In genomic region chr9:101440714-101441230, GRCh38 we compare ENCODE assay signal across 21 cellular contexts. TPM values are rescaled to one million over a fixed set of nuclear protein-coding genes. Genes with fewer than 3 reads are reported as not detected.
DNase-seq lines count a peak whose midpoint lies in the region; ATAC-seq, FAIRE-seq and TF ChIP-seq lines count a peak whose summit lies in the region.
"Had no signal": no experiment of that assay in that cellular context is flagged by ENCODE, and none has a peak within 500 bp of the region (broad histone marks: within the 10 kb centered on the region; RNA-seq: fewer than 3 reads in every experiment).

No MANE protein-coding gene starts in this region.

- peak overlapping the region; percentile 53 for H3K27ac Mint-ChIP-seq in endothelial cell (ENCODE audit: unreplicated experiment)
- H3K27ac Mint-ChIP-seq: CD4-positive, CD25-positive, alpha-beta regulatory T cell; H9 had no signal

- H3K9me3 ChIP-seq in liver (ENCODE audit: control insufficient read depth in 4 of 4, low read length in 3 of 4) (no peaks in the 10 kb centered on the region), small intestine (ENCODE audit: control insufficient read depth, low read depth) (no peaks in the 10 kb centered on the region)
- H3K9me3 ChIP-seq: A549, BLaER1 had no signal

- H3K36me3 Mint-ChIP-seq in endothelial cell (ENCODE audit: low read depth, unreplicated experiment): no peaks in the 10 kb centered on the region
- H3K36me3 Mint-ChIP-seq: CD4-positive, CD25-positive, alpha-beta regulatory T cell had no signal

- peak overlapping the region; percentile 61 to 71 for H3K9ac ChIP-seq in liver (ENCODE audit: low read depth in 1 of 2, low read length in 2 of 2)
- H3K9ac ChIP-seq: BLaER1 had no signal

- H3K27me3 ChIP-seq in liver (ENCODE audit: control insufficient read depth in 4 of 4, insufficient read depth in 4 of 4, low read length in 3 of 4) (no peaks in the 10 kb centered on the region), small intestine (ENCODE audit: control insufficient read depth in 2 of 2, insufficient read depth in 2 of 2, low read length in 2 of 2) (peaks cover 0 to 2% of the 10 kb centered on the region in 2 donors)
- H3K27me3 ChIP-seq: BLaER1 had no signal

- 24% methylated on average over 3 of the region's 3 CpGs for WGBS in liver
- WGBS in small intestine, 3 donors: 3 to 41% (median 25%) methylated on average over 3 of the region's 3 CpGs

- no peaks in the 10 kb centered on the region for H3K36me3 ChIP-seq in liver (ENCODE audit: control insufficient read depth in 4 of 4, insufficient read depth in 3 of 4, low read depth in 1 of 4, low read length in 3 of 4)
- no peaks in the 10 kb centered on the region for H3K36me3 ChIP-seq in small intestine (ENCODE audit: control insufficient read depth in 2 of 2, insufficient read depth in 2 of 2, low read length in 2 of 2)
- H3K36me3 ChIP-seq: BLaER1 had no signal

- H3K4me3 ChIP-seq in liver (ENCODE audit: low read depth in 1 of 3, low read length in 3 of 3) (peak overlapping the region; percentile 12 to 57 (median 52)), small intestine (ENCODE audit: low read depth in 1 of 2, low read length in 2 of 2) (peak overlapping the region in 1 of 2 donors; percentile 52)
- H3K4me3 ChIP-seq: A549, BLaER1 had no signal

- no peaks in the 10 kb centered on the region for H3K27me3 Mint-ChIP-seq in endothelial cell (ENCODE audit: unreplicated experiment)

- H3K27ac ChIP-seq in liver (ENCODE audit: low read depth in 1 of 2, low read length in 2 of 2) (peak overlapping the region; percentile 91 to 94), small intestine (ENCODE audit: low read depth in 1 of 2, low read length in 1 of 2) (peak overlapping the region; percentile 84 to 92)
- H3K27ac ChIP-seq: A549, BLaER1, HL-60 had no signal

- no peaks in the 10 kb centered on the region for H3K9me3 Mint-ChIP-seq in endothelial cell (ENCODE audit: unreplicated experiment)
- H3K9me3 Mint-ChIP-seq: H9 had no signal

- H3K4me3 Mint-ChIP-seq in endothelial cell (ENCODE audit: unreplicated experiment): no peak overlapping the region
- H3K4me3 Mint-ChIP-seq: CD4-positive, CD25-positive, alpha-beta regulatory T cell; H9 had no signal

- TF ChIP-seq RAD21 in liver (IDR thresholded peaks at IDR 0.05): peak in 1 of 2 donors; percentile 4

- DNase-seq in HuH-7 (ENCODE audit: low spot score): peak; percentile 20
- DNase-seq in endothelial cell (ENCODE audit: low spot score): no peak
- peak; percentile 96 for DNase-seq in small intestine
- no peak for DNase-seq in kidney glomerular epithelial cell (lab: John Stamatoyannopoulos, UW)
- no peak for DNase-seq in left colon
- DNase-seq: CD4-positive, CD25-positive, alpha-beta regulatory T cell; DMS153; DMS79 treated with DMSO at 0.1 percent for 48 hours; GDM1; GOT3; H9; IMR-90; KBM-7 had no signal

- peaks cover 4 to 62% (median 23%) of the 10 kb centered on the region in 4 donors for H3K4me1 ChIP-seq in liver (ENCODE audit: control insufficient read depth in 4 of 4, insufficient read depth in 4 of 4, low read length in 3 of 4)
- H3K4me1 ChIP-seq in small intestine (ENCODE audit: control insufficient read depth in 2 of 2, insufficient read depth in 1 of 2, low read depth in 1 of 2, low read length in 1 of 2): peaks cover 0 to 2% of the 10 kb centered on the region in 2 donors
- H3K4me1 ChIP-seq: BLaER1 had no signal

- no peak for ATAC-seq in HG03354 (IDR thresholded peaks at IDR 0.05; ENCODE audit: poor library complexity, severe bottlenecking, unreplicated experiment)
- no peak for ATAC-seq in left colon
- ATAC-seq in HG03521 (IDR thresholded peaks at IDR 0.05; ENCODE audit: unreplicated experiment): no peak
- ATAC-seq: A549 had no signal

- FAIRE-seq in small intestine (lab: Jason Lieb, UNC): peak; percentile 92
- FAIRE-seq: A549, GM12892, GM19239 had no signal

- peaks cover 33% of the 10 kb centered on the region for H3K4me1 Mint-ChIP-seq in endothelial cell (ENCODE audit: unreplicated experiment)
- H3K4me1 Mint-ChIP-seq: CD4-positive, CD25-positive, alpha-beta regulatory T cell; H9 had no signal

- intact Hi-C loops in left colon (cut with DNase I, micrococcal nuclease): no loop called here

- no peak for TF ChIP-seq CTCF in endothelial cell (IDR thresholded peaks at IDR 0.05; ENCODE audit: unreplicated experiment)
- TF ChIP-seq CTCF in liver (IDR thresholded peaks at IDR 0.05; ENCODE audit: low read depth, low read length, missing input control): no peak

TF ChIP-seq in liver, 16 proteins besides CTCF, POLR2A, EP300 and RAD21 (continues in another document):
- TF ChIP-seq ZBTB33 (IDR thresholded peaks at IDR 0.05) (peak; percentile 39), YY1 (IDR thresholded peaks at IDR 0.05) (peak; percentile 52), FOXA1 (IDR thresholded peaks at IDR 0.05) (no peak), MAX (IDR thresholded peaks at IDR 0.05) (peak; percentile 16), NR2F2 (IDR thresholded peaks at IDR 0.05) (no peak), JUND (IDR thresholded peaks at IDR 0.05) (peak in 1 of 2 donors; percentile 45), SP1 (IDR thresholded peaks at IDR 0.05) (peak; percentile 82), RXRA (IDR thresholded peaks at IDR 0.05) (peak; percentile 34 to 71), GABPA (IDR thresholded peaks at IDR 0.05 in 1 of 2, conservative IDR thresholded peaks at IDR 0.05 in 1 of 2) (no peak), REST (IDR thresholded peaks at IDR 0.05) (peak; percentile 49), TAF1 (conservative IDR thresholded peaks at IDR 0.05) (peak; percentile 39), EGR1 (IDR thresholded peaks at IDR 0.05; ENCODE audit: low read depth in 2 of 2) (peak in 1 of 2 donors; percentile 17), HNF4G (IDR thresholded peaks at IDR 0.05) (peak; percentile 34)

RNA-seq across cellular contexts. Expression of gene ALDOB, which starts 5.2 kb away (rescaled TPM):
- total RNA-seq in endothelial cell (ENCODE audit: unreplicated experiment): 0.31 TPM
- total RNA-seq in liver: 1,000 to 10,000 TPM in 1 of 2 donors, 100 to 1,000 TPM in 1; 527 to 1,744 TPM
- 1,000 to 10,000 TPM; 1,872 to 2,132 TPM for polyA plus RNA-seq in liver
- polyA plus RNA-seq in small intestine: over 10,000 TPM in 2 of 3 donors, 100 to 1,000 TPM in 1; 757 to 16,248 (median 11,399) TPM
- 10 to 100 TPM in 1 of 2 donors, 1 to 10 TPM in 1; 2.7 to 39.3 TPM for total RNA-seq in left colon
- total RNA-seq: CD4-positive, CD25-positive, alpha-beta regulatory T cell; H9; IMR-90 had no signal
- polyA plus RNA-seq: A549; CD4-positive, CD25-positive, alpha-beta regulatory T cell; IMR-90 had no signal

RNA-seq across cellular contexts. Expression of gene ZNF189, which starts 42.1 kb away (rescaled TPM):
- total RNA-seq in endothelial cell (ENCODE audit: unreplicated experiment): 31.0 TPM
- total RNA-seq in liver: 10 to 100 TPM; 11.4 to 16.1 TPM
- polyA plus RNA-seq in liver: 1 to 10 TPM; 4.4 to 5.1 TPM
- 10 to 100 TPM in 2 of 3 donors, 1 to 10 TPM in 1; 7.3 to 14.1 (median 11.7) TPM for polyA plus RNA-seq in small intestine
- 10 to 100 TPM; 14.1 to 17.5 TPM for total RNA-seq in left colon

RNA-seq across cellular contexts. Expression of gene MRPL50, which starts 42.4 kb away (rescaled TPM):
- total RNA-seq in endothelial cell (ENCODE audit: unreplicated experiment): 11.1 TPM
- total RNA-seq in liver: 10 to 100 TPM in 1 of 2 donors, 1 to 10 TPM in 1; 9.0 to 11.9 TPM
- 10 to 100 TPM in 1 of 2 donors, 1 to 10 TPM in 1; 5.7 to 12.3 TPM for polyA plus RNA-seq in liver
- polyA plus RNA-seq in small intestine: 10 to 100 TPM in 2 of 3 donors, 1 to 10 TPM in 1; 7.3 to 13.2 (median 10.1) TPM
- 1 to 10 TPM; 8.1 to 8.8 TPM for total RNA-seq in left colon

RNA-seq across cellular contexts. Expression of gene BAAT, which starts 56.0 kb away (rescaled TPM):
- total RNA-seq in endothelial cell (ENCODE audit: unreplicated experiment) (not detected), liver (100 to 1,000 TPM in 1 of 2 donors, 10 to 100 TPM in 1; 31.9 to 167 TPM), left colon (not detected)
- polyA plus RNA-seq in liver (100 to 1,000 TPM; 136 to 275 TPM), small intestine (under 1 TPM in 1 of 3 donors, not detected in 2; 0.04 TPM)
- total RNA-seq: IMR-90 had no signal
- polyA plus RNA-seq: IMR-90 had no signal

Comparison
In these comparisons a context has a peak if more than half of its experiments do, and no peak if none do; other contexts are left out.
1. DNase-seq: peak in HuH-7 (single experiment) and small intestine (single experiment); none in endothelial cell (single experiment), kidney glomerular epithelial cell (single experiment) and left colon (0 of 2).
2. RNA of gene ALDOB, which starts 5.2 kb away (total RNA-seq): 527 to 1,744 TPM in liver; 2.7 to 39.3 TPM in left colon and 0.31 TPM in endothelial cell (single experiment); every median in the first group is over 10 times any median in the second.